Comparison of ENCODE assay signal across 20 cellular contexts in genomic region chr2:14261771-14262170, GRCh38.
DNase-seq lines count a peak whose midpoint lies in the region; ATAC-seq, FAIRE-seq and TF ChIP-seq lines count a peak whose summit lies in the region.
"Had no signal": no experiment of that assay in that cellular context is flagged by ENCODE, and none has a peak within 500 bp of the region (broad histone marks: within the 10 kb centered on the region; RNA-seq: fewer than 3 reads in every experiment).

No MANE protein-coding gene starts in this region.

- H3K36me3 ChIP-seq in astrocyte (ENCODE audit: insufficient read depth, low read length) (no peaks in the 10 kb centered on the region), brain microvascular endothelial cell (replicated peaks) (no peaks in the 10 kb centered on the region)

- H3K4me2 ChIP-seq in astrocyte (ENCODE audit: low read length) = peak overlapping the region; percentile 71

- no peak for ATAC-seq in HG02852 (IDR thresholded peaks at IDR 0.05; ENCODE audit: unreplicated experiment)

- in situ Hi-C loops in brain microvascular endothelial cell (cut with HindIII; ENCODE audit: low pct_ligation_motif_present, low sequenced_read_pairs) = no loop called here

- no peak for FAIRE-seq in astrocyte (lab: Jason Lieb, UNC)
- FAIRE-seq in urothelium cell line (lab: Jason Lieb, UNC) = no peak
- FAIRE-seq: G401.6, GM12892, H1 had no signal

- no peaks in the 10 kb centered on the region for H3K36me3 Mint-ChIP-seq in astrocyte (ENCODE audit: low read depth, unreplicated experiment)
- H3K36me3 Mint-ChIP-seq: CD4-positive, alpha-beta memory T cell had no signal

- H3K9me3 ChIP-seq in astrocyte (ENCODE audit: insufficient read depth, low read depth, low read length) = no peaks in the 10 kb centered on the region

- no peak overlapping the region for H3K4me3 Mint-ChIP-seq in astrocyte (ENCODE audit: unreplicated experiment)
- H3K4me3 Mint-ChIP-seq: CD4-positive, alpha-beta memory T cell had no signal

- H3K9ac ChIP-seq in astrocyte (ENCODE audit: low read length) = peak overlapping the region; percentile 20
- H3K9ac ChIP-seq: GM23248 had no signal

- no peaks in the 10 kb centered on the region for H4K20me1 ChIP-seq in astrocyte (ENCODE audit: insufficient read depth, low read length)

- no peaks in the 10 kb centered on the region for H3K79me2 ChIP-seq in astrocyte (ENCODE audit: insufficient read depth, low read length)

- peaks cover 33% of the 10 kb centered on the region for H3K4me1 Mint-ChIP-seq in astrocyte (ENCODE audit: low read depth, unreplicated experiment)
- H3K4me1 Mint-ChIP-seq: CD4-positive, alpha-beta memory T cell had no signal

- peaks cover 3% of the 10 kb centered on the region for H3K9me3 Mint-ChIP-seq in astrocyte (ENCODE audit: unreplicated experiment)

- H3K27me3 ChIP-seq in astrocyte (ENCODE audit: insufficient read depth, low read length) (no peaks in the 10 kb centered on the region), brain microvascular endothelial cell (replicated peaks) (no peaks in the 10 kb centered on the region)

- H3K4me1 ChIP-seq in astrocyte (ENCODE audit: insufficient read depth, low read length) = peaks cover 8% of the 10 kb centered on the region

- peak overlapping the region; percentile 54 for H3K27ac ChIP-seq in astrocyte (ENCODE audit: low read depth, low read length)
- H3K27ac ChIP-seq in brain microvascular endothelial cell = peak overlapping the region; percentile 18
- H3K27ac ChIP-seq: GM23248 had no signal

- peak; percentile 22 for DNase-seq in ELR (ENCODE audit: low read depth)
- DNase-seq in astrocyte (ENCODE audit: low read depth) = peak; percentile 31
- DNase-seq in brain microvascular endothelial cell = no peak
- peak; percentile 11 for DNase-seq in urothelium cell line (ENCODE audit: low spot score)
- no peak for DNase-seq in effector CD8-positive, alpha-beta T cell (lab: John Stamatoyannopoulos, UW)
- DNase-seq in Kasumi-1 (lab: John Stamatoyannopoulos, UW) = no peak
- no peak for DNase-seq in activated CD8-positive, alpha-beta memory T cell treated with anti-CD3 and anti-CD28 coated beads for 24 hours
- DNase-seq: AML-193; C1 segment of cervical spinal cord; Calu3; CD4-positive, alpha-beta memory T cell; COR-L47; DMS53; DMS79 treated with DMSO at 0.1 percent for 48 hours; GM23248; H7 had no signal

- no peaks in the 10 kb centered on the region for H3K27me3 Mint-ChIP-seq in astrocyte (ENCODE audit: low read depth, unreplicated experiment)
- H3K27me3 Mint-ChIP-seq: CD4-positive, alpha-beta memory T cell had no signal

- H2AFZ ChIP-seq in astrocyte (ENCODE audit: low read depth, low read length) = no peak overlapping the region
- H2AFZ ChIP-seq: GM23248 had no signal

- no peak for TF ChIP-seq CTCF in astrocyte (IDR thresholded peaks at IDR 0.05; ENCODE audit: insufficient read depth, low read depth, low read length)
- TF ChIP-seq CTCF in brain microvascular endothelial cell (IDR thresholded peaks at IDR 0.05; ENCODE audit: low read depth, low read length, missing control alignments) = no peak

- H3K4me3 ChIP-seq in astrocyte (ENCODE audit: insufficient read depth, low read depth, low read length) (no peak overlapping the region), brain microvascular endothelial cell (ENCODE audit: low read depth, low read length) (no peak overlapping the region)
- H3K4me3 ChIP-seq: GM23248 had no signal

- peak overlapping the region; percentile 75 for H3K27ac Mint-ChIP-seq in astrocyte (ENCODE audit: unreplicated experiment)
- H3K27ac Mint-ChIP-seq: CD4-positive, alpha-beta memory T cell had no signal

Comparison
In these comparisons a context has a peak if more than half of its experiments do, and no peak if none do; other contexts are left out.
1. DNase-seq: peak in ELR (single experiment), astrocyte (single experiment) and urothelium cell line (single experiment); none in brain microvascular endothelial cell (single experiment), effector CD8-positive, alpha-beta T cell (single experiment), Kasumi-1 (0 of 2) and activated CD8-positive, alpha-beta memory T cell treated with anti-CD3 and anti-CD28 coated beads for 24 hours (single experiment).